In the genomic region with DNA sequence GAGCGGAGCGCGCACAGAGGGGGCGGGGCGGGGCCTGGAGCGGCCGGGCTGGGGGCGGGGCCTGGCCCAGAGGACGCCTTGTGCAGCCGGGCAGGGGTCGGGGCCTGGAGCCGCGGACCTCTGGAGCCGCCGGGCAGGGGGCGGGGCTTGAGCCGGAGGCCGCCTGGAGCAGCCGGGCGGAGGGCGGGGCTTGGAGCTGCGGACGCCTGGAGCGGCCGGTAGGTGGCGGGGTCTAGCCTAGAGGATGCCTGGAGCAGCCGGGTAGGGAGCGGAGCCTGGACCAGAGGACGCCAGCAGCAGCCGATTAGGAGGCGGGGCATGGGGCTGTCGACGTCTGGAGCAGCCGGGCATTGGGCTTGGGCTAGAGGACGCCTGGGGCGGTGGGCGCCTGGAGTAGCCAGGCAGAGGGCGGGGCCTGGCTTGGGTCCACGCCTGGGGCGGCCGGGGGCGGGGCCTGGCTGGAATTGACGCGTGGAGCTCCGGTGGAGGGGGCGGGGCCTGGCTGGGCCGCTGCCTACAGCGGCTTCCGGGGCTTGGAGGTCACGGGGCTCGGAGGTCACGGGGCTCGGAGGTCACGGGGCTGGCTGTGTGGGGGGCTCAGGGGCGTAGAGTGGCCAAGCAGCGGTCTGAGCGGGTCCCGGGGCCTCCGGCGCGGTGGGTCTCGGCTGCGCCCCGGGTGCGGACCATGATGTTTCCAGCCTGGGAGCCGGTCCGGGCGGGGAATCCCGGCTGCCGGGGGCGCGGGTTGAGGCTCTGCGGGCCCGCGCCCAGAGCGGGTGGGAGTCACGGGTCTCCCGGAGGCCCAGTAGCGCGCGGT, we compare ENCODE assay signal across 7 cellular contexts. TPM values are rescaled to one million over a fixed set of nuclear protein-coding genes. Genes with fewer than 3 reads are reported as not detected.
A peak's percentile ranks its signal among the peaks of the same experiment; 100 is the strongest.
DNase-seq lines count a peak whose midpoint lies in the region; ATAC-seq and TF ChIP-seq lines count a peak whose summit lies in the region.

A gene (minus strand): TSS at position 13 of the 817 bp plus-strand sequence. CDS start 135 bp downstream, outside the sequence.

- H3K9me3 ChIP-seq in hepatocyte (ENCODE audit: low read depth) = no peaks in the 10 kb centered on the region

- DNase-seq in NCI-H2029 treated with DMSO at 0.1 percent for 48 hours (lab: John Stamatoyannopoulos, UW) (peak; percentile 99), T-helper 9 cell (peak; percentile 90), astrocyte of the cerebellum (ENCODE audit: low read depth) (peak; percentile 98), hepatocyte (ENCODE audit: low spot score) (peak; percentile 100), retina (peak; percentile 97)

- peak within 1 kb of the TSS; percentile 92 for H3K4me3 ChIP-seq in astrocyte of the cerebellum (ENCODE audit: low read depth, low read length)
- peak within 1 kb of the TSS; percentile 84 for H3K4me3 ChIP-seq in hepatocyte

- H3K9me2 ChIP-seq in hepatocyte (replicated peaks; ENCODE audit: insufficient read depth) = no peaks in the 10 kb centered on the region

- peaks cover 38% of the 10 kb centered on the region for H3K79me2 ChIP-seq in hepatocyte

- H2AFZ ChIP-seq in hepatocyte = peak within 1 kb of the TSS; percentile 68

- peak within 1 kb of the TSS; percentile 99 for H3K27ac ChIP-seq in hepatocyte

- H3K27me3 ChIP-seq in hepatocyte = no peaks in the 10 kb centered on the region

- TF ChIP-seq CTCF in astrocyte of the cerebellum (IDR thresholded peaks at IDR 0.05; ENCODE audit: low read depth, low read length, missing control alignments) (peak; percentile 71), hepatocyte (IDR thresholded peaks at IDR 0.05; ENCODE audit: poor library complexity) (peak; percentile 98)

- peak; percentile 65 for ATAC-seq in GM18508 (IDR thresholded peaks at IDR 0.05; ENCODE audit: insufficient read depth, unreplicated experiment)
- ATAC-seq in HG03025 (IDR thresholded peaks at IDR 0.05; ENCODE audit: low FRiP score, unreplicated experiment) = peak; percentile 81

- WGBS in hepatocyte (ENCODE audit: low lambda C conversion rate, missing lambda C conversion rate) = 3% methylated on average over 22 of the region's 81 CpGs

- H3K4me1 ChIP-seq in hepatocyte (ENCODE audit: insufficient read depth) = peaks cover 33% of the 10 kb centered on the region

- peak within 1 kb of the TSS; percentile 82 for H3K4me2 ChIP-seq in hepatocyte

- no peaks in the 10 kb centered on the region for H3K36me3 ChIP-seq in hepatocyte (replicated peaks; ENCODE audit: insufficient read depth, low read depth)

- H4K20me1 ChIP-seq in hepatocyte (ENCODE audit: insufficient read depth, poor library complexity, severe bottlenecking) = peaks cover 38% of the 10 kb centered on the region

- in situ Hi-C loops in astrocyte of the cerebellum (cut with HindIII; ENCODE audit: low sequenced_read_pairs) = no loop called here

RNA-seq across cellular contexts. Expression of the gene that starts here (rescaled TPM):
- 135 and 143 TPM in 2 replicates for total RNA-seq in hepatocyte
- 104 and 135 TPM in 2 replicates for polyA plus RNA-seq in hepatocyte

Comparison
In these comparisons a context has a peak if more than half of its experiments do, and no peak if none do; other contexts are left out.
1. Peak in every context shown above with its lines: DNase-seq, ATAC-seq, H3K4me3 ChIP-seq and H3K27ac ChIP-seq.